ENCODE assay signal across 9 cellular contexts in the genomic region with DNA sequence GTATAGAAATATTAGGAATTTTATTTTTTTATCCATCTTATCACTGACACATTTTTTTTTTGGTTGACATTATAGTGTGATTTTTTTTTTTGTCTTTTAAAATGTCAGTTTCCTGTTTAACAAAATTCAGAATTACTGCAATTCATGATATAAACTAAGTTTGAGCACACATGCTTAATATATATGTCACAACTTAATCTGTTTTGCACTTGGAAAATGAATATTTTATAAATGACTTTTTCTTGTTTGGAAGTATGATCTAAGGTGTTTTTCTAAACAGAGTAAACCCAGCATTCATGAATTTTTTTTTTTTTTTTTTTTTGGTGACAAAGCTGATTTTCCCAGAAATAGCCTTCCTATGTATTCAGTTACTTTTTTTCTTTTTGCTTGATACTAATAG. TPM values are rescaled to one million over a fixed set of nuclear protein-coding genes. Genes with fewer than 3 reads are reported as not detected.
DNase-seq lines count a peak whose midpoint lies in the region; ATAC-seq and TF ChIP-seq lines count a peak whose summit lies in the region.
"Had no signal": no experiment of that assay in that cellular context is flagged by ENCODE, and none has a peak within 500 bp of the region (broad histone marks: within the 10 kb centered on the region; RNA-seq: fewer than 3 reads in every experiment).

No MANE protein-coding gene starts in this region.

- H3K4me3 Mint-ChIP-seq in activated T-cell treated with anti-CD3 and anti-CD28 coated beads, Interleukin-2, amount 50 U/mL, for 24 hours = peak overlapping the region; percentile 95
- peak overlapping the region; percentile 97 for H3K4me3 Mint-ChIP-seq in WTC11
- peak overlapping the region; percentile 98 for H3K4me3 Mint-ChIP-seq in stimulated activated effector memory CD8-positive, alpha-beta T cell treated with anti-CD3 and anti-CD28 coated beads, Interleukin-12 subunit alpha, Interleukin-12 subunit beta, amount 100 ng/mL, for 72 hours

- CTCF ChIA-PET in WTC11 (lab: Charles Lee) = no interaction called here

- TF ChIP-seq CTCF in WTC11 (IDR thresholded peaks at IDR 0.05) (no peak), fibroblast of villous mesenchyme (IDR thresholded peaks at IDR 0.05; ENCODE audit: insufficient read depth, low read depth, low read length) (no peak)

- H3K27ac Mint-ChIP-seq in activated T-cell treated with anti-CD3 and anti-CD28 coated beads, Interleukin-2, amount 50 U/mL, for 24 hours = peak overlapping the region; percentile 78
- H3K27ac Mint-ChIP-seq in WTC11 = peak overlapping the region; percentile 66; the same call in 1 of the 2 replicates
- H3K27ac Mint-ChIP-seq in stimulated activated effector memory CD8-positive, alpha-beta T cell treated with anti-CD3 and anti-CD28 coated beads, Interleukin-12 subunit alpha, Interleukin-12 subunit beta, amount 100 ng/mL, for 72 hours = peak overlapping the region; percentile 3

- peaks cover 53% of the 10 kb centered on the region for H3K4me1 Mint-ChIP-seq in activated T-cell treated with anti-CD3 and anti-CD28 coated beads, Interleukin-2, amount 50 U/mL, for 24 hours (ENCODE audit: low read depth)
- peaks cover 18% of the 10 kb centered on the region for H3K4me1 Mint-ChIP-seq in WTC11
- peaks cover 45% of the 10 kb centered on the region for H3K4me1 Mint-ChIP-seq in stimulated activated effector memory CD8-positive, alpha-beta T cell treated with anti-CD3 and anti-CD28 coated beads, Interleukin-12 subunit alpha, Interleukin-12 subunit beta, amount 100 ng/mL, for 72 hours

- POLR2A ChIA-PET in WTC11 (lab: Charles Lee) = no interaction called here

- no peaks in the 10 kb centered on the region for H3K9me3 Mint-ChIP-seq in activated T-cell treated with anti-CD3 and anti-CD28 coated beads, Interleukin-2, amount 50 U/mL, for 24 hours
- no peaks in the 10 kb centered on the region for H3K9me3 Mint-ChIP-seq in WTC11
- no peaks in the 10 kb centered on the region for H3K9me3 Mint-ChIP-seq in stimulated activated effector memory CD8-positive, alpha-beta T cell treated with anti-CD3 and anti-CD28 coated beads, Interleukin-12 subunit alpha, Interleukin-12 subunit beta, amount 100 ng/mL, for 72 hours

- DNase-seq in activated T-cell treated with anti-CD3 and anti-CD28 coated beads, Interleukin-2, amount 50 U/mL, for 24 hours = no peak
- DNase-seq in activated T-cell treated with anti-CD3 and anti-CD28 coated beads for 4 hours (no peak), WTC11 (ENCODE audit: low spot score) (no peak), fibroblast of villous mesenchyme (ENCODE audit: low read depth) (no peak), GOT3 (lab: John Stamatoyannopoulos, UW) (no peak), COLO829 (ENCODE audit: low spot score) (no peak)
- no peak for DNase-seq in stimulated activated effector memory CD8-positive, alpha-beta T cell treated with anti-CD3 and anti-CD28 coated beads, Interleukin-12 subunit alpha, Interleukin-12 subunit beta, amount 100 ng/mL, for 72 hours (ENCODE audit: low spot score in 2 of 2)
- DNase-seq: nucleus accumbens had no signal

- peak overlapping the region; percentile 89 for H3K4me3 ChIP-seq in fibroblast of villous mesenchyme (ENCODE audit: low read depth, low read length)

- ATAC-seq in WTC11 (no peak), HG03159 (IDR thresholded peaks at IDR 0.05; ENCODE audit: unreplicated experiment) (no peak)
- ATAC-seq in stimulated activated effector memory CD8-positive, alpha-beta T cell treated with anti-CD3 and anti-CD28 coated beads, Interleukin-12 subunit alpha, Interleukin-12 subunit beta, amount 100 ng/mL, for 72 hours = no peak

- H3K27me3 Mint-ChIP-seq in activated T-cell treated with anti-CD3 and anti-CD28 coated beads, Interleukin-2, amount 50 U/mL, for 24 hours = no peaks in the 10 kb centered on the region
- H3K27me3 Mint-ChIP-seq in WTC11 (ENCODE audit: low read depth) = no peaks in the 10 kb centered on the region; the same call in 1 of the 2 replicates

- H3K36me3 Mint-ChIP-seq in activated T-cell treated with anti-CD3 and anti-CD28 coated beads, Interleukin-2, amount 50 U/mL, for 24 hours (ENCODE audit: low read depth) = peaks cover 71% of the 10 kb centered on the region
- peaks cover 46% of the 10 kb centered on the region for H3K36me3 Mint-ChIP-seq in WTC11
- H3K36me3 Mint-ChIP-seq in stimulated activated effector memory CD8-positive, alpha-beta T cell treated with anti-CD3 and anti-CD28 coated beads, Interleukin-12 subunit alpha, Interleukin-12 subunit beta, amount 100 ng/mL, for 72 hours = peaks cover 78% of the 10 kb centered on the region

TF ChIP-seq in WTC11, 78 proteins besides CTCF, POLR2A, EP300 and RAD21 (continues in another document):
- TF ChIP-seq ELF4 (CRISPR knock-in tag; IDR thresholded peaks at IDR 0.05; ENCODE audit: low read depth) (no peak), NFYB (CRISPR knock-in tag; conservative IDR thresholded peaks at IDR 0.05; ENCODE audit: low read depth) (no peak), MLX (CRISPR knock-in tag; IDR thresholded peaks at IDR 0.05) (no peak), EMX1 (CRISPR knock-in tag; IDR thresholded peaks at IDR 0.05) (no peak), NR1H2 (CRISPR knock-in tag; IDR thresholded peaks at IDR 0.05) (no peak), NFE2L1 (CRISPR knock-in tag; IDR thresholded peaks at IDR 0.05) (no peak), TEAD4 (CRISPR knock-in tag; IDR thresholded peaks at IDR 0.05) (no peak), ZNF423 (CRISPR knock-in tag; IDR thresholded peaks at IDR 0.05) (no peak), MYBL2 (CRISPR knock-in tag; IDR thresholded peaks at IDR 0.05) (no peak), ZNF671 (CRISPR knock-in tag; IDR thresholded peaks at IDR 0.05) (no peak), ATF1 (CRISPR knock-in tag; IDR thresholded peaks at IDR 0.05) (no peak), ZNF138 (CRISPR knock-in tag; conservative IDR thresholded peaks at IDR 0.05) (no peak), ZNF121 (CRISPR knock-in tag; IDR thresholded peaks at IDR 0.05) (no peak), OVOL2 (CRISPR knock-in tag; IDR thresholded peaks at IDR 0.05; ENCODE audit: borderline replicate concordance) (no peak)
- TF ChIP-seq, protein P1, sequence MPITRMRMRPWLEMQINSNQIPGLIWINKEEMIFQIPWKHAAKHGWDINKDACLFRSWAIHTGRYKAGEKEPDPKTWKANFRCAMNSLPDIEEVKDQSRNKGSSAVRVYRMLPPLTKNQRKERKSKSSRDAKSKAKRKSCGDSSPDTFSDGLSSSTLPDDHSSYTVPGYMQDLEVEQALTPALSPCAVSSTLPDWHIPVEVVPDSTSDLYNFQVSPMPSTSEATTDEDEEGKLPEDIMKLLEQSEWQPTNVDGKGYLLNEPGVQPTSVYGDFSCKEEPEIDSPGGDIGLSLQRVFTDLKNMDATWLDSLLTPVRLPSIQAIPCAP (CRISPR knock-in tag; IDR thresholded peaks at IDR 0.05) = no peak
- TF ChIP-seq, protein P2, sequence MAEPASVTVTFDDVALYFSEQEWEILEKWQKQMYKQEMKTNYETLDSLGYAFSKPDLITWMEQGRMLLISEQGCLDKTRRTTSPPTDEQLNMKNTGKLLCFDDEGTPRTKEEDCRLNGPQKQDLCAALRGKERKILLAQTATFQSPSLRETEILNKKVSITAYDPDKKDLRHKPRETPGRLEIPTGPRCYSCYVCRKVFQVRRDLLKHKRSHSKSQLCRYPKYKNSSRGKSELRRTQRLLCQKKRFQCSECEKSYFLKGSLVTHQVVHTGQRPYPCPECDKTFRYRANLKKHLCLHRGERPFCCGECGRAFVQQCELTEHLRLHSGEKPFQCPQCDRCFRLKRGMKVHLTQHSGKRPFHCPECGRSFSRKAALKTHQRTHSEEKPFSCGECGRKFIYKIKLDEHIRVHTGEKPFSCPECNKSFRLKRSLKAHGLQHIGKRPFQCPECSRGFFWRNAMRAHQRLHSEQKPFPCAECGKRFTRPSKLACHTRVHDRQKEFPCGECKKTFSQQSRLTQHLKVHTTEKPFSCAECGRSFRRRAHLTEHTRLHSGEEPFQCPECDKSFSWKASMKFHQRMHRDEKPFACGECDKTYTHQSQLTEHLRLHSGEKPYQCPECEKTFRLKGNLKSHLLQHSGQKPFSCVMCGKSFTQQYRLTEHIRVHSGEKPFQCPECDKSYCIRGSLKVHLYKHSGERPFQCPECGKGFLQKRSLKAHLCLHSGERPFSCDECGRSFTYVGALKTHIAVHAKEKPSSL (CRISPR knock-in tag; conservative IDR thresholded peaks at IDR 0.05) = no peak
- TF ChIP-seq, protein P3, sequence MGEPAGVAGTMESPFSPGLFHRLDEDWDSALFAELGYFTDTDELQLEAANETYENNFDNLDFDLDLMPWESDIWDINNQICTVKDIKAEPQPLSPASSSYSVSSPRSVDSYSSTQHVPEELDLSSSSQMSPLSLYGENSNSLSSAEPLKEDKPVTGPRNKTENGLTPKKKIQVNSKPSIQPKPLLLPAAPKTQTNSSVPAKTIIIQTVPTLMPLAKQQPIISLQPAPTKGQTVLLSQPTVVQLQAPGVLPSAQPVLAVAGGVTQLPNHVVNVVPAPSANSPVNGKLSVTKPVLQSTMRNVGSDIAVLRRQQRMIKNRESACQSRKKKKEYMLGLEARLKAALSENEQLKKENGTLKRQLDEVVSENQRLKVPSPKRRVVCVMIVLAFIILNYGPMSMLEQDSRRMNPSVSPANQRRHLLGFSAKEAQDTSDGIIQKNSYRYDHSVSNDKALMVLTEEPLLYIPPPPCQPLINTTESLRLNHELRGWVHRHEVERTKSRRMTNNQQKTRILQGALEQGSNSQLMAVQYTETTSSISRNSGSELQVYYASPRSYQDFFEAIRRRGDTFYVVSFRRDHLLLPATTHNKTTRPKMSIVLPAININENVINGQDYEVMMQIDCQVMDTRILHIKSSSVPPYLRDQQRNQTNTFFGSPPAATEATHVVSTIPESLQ (CRISPR knock-in tag; IDR thresholded peaks at IDR 0.05) = no peak

RNA-seq across cellular contexts. Expression of gene SMARCA5, which starts 2.4 kb away (rescaled TPM):
- total RNA-seq in WTC11 (2021) (89.6 to 98.8 TPM (median 91.1 TPM) in 3 replicates), fibroblast of villous mesenchyme (50.6 and 73.8 TPM in 2 replicates)

Comparison
In these comparisons a context has a peak if more than half of its experiments do, and no peak if none do; other contexts are left out.
1. H3K27ac Mint-ChIP-seq: peak in every context shown above with its lines; median percentile 78 in activated T-cell treated with anti-CD3 and anti-CD28 coated beads, Interleukin-2, amount 50 U/mL, for 24 hours; 66 in WTC11; 3 in stimulated activated effector memory CD8-positive, alpha-beta T cell treated with anti-CD3 and anti-CD28 coated beads, Interleukin-12 subunit alpha, Interleukin-12 subunit beta, amount 100 ng/mL, for 72 hours.